19 cellular contexts compared by ENCODE assay signal in genomic region chr10:6386346-6386745, GRCh38.
DNase-seq lines count a peak whose midpoint lies in the region; ATAC-seq and TF ChIP-seq lines count a peak whose summit lies in the region.
"Had no signal": no experiment of that assay in that cellular context is flagged by ENCODE, and none has a peak within 500 bp of the region (broad histone marks: within the 10 kb centered on the region; RNA-seq: fewer than 3 reads in every experiment).

No MANE protein-coding gene starts in this region.

- H3K27me3 Mint-ChIP-seq in stimulated activated memory B cell treated with anti-CD40 and anti-IgM and Interleukin-4, amounts not matched to agents 10 μg/mL and 1 μg/mL and 100 μg/mL, for 72 hours = no peaks in the 10 kb centered on the region
- H3K27me3 Mint-ChIP-seq: activated B cell treated with CpG ODN at 0.5 μM for 24 hours; activated CD4-positive, alpha-beta memory T cell treated with anti-CD3 and anti-CD28 coated beads for 36 hours; activated naive CD8-positive, alpha-beta T cell treated with anti-CD3 and anti-CD28 coated beads, Interleukin-2, amount 10 ng/mL, durations not matched to agents 7 days and 5 days; central memory CD8-positive, alpha-beta T cell had no signal

- no peaks in the 10 kb centered on the region for H3K36me3 ChIP-seq in gastroesophageal sphincter
- H3K36me3 ChIP-seq: SJCRH30 had no signal

- no peak for TF ChIP-seq CTCF in gastroesophageal sphincter (IDR thresholded peaks at IDR 0.05)

- peaks cover 0 to 24% (median 20%) of the 10 kb centered on the region in 3 donors for H3K4me1 ChIP-seq in gastroesophageal sphincter
- H3K4me1 ChIP-seq: psoas muscle had no signal

- TF ChIP-seq EP300 in gastroesophageal sphincter (IDR thresholded peaks at IDR 0.05) = no peak

- ATAC-seq in gastroesophageal sphincter (peak; percentile 62), HG03460 (IDR thresholded peaks at IDR 0.05; ENCODE audit: unreplicated experiment) (no peak), HG03432 (IDR thresholded peaks at IDR 0.05; ENCODE audit: unreplicated experiment) (no peak), GM21447 (IDR thresholded peaks at IDR 0.05; ENCODE audit: unreplicated experiment) (no peak)
- no peak for ATAC-seq in stimulated activated memory B cell treated with anti-CD40 and anti-IgM and Interleukin-4, amounts not matched to agents 10 μg/mL and 1 μg/mL and 100 μg/mL, for 72 hours

- no peaks in the 10 kb centered on the region for H3K27me3 ChIP-seq in gastroesophageal sphincter
- H3K27me3 ChIP-seq: SJCRH30, tibial nerve had no signal

- WGBS in gastroesophageal sphincter (ENCODE audit: low coverage in 1 of 2), 2 donors = 93 to 100% methylated on average over 2 to 3 of the region's 6 CpGs

- H3K4me1 Mint-ChIP-seq in stimulated activated memory B cell treated with anti-CD40 and anti-IgM and Interleukin-4, amounts not matched to agents 10 μg/mL and 1 μg/mL and 100 μg/mL, for 72 hours = peaks cover 14% of the 10 kb centered on the region
- H3K4me1 Mint-ChIP-seq: central memory CD8-positive, alpha-beta T cell had no signal

- peaks cover 0 to 32% (median 0%) of the 10 kb centered on the region in 3 donors for H3K9me3 ChIP-seq in gastroesophageal sphincter
- H3K9me3 ChIP-seq: SJCRH30 had no signal

- no peak overlapping the region for H3K4me3 Mint-ChIP-seq in stimulated activated memory B cell treated with anti-CD40 and anti-IgM and Interleukin-4, amounts not matched to agents 10 μg/mL and 1 μg/mL and 100 μg/mL, for 72 hours
- H3K4me3 Mint-ChIP-seq: activated B cell treated with CpG ODN at 0.5 μM for 24 hours; activated CD4-positive, alpha-beta memory T cell treated with anti-CD3 and anti-CD28 coated beads for 36 hours; activated naive CD8-positive, alpha-beta T cell treated with anti-CD3 and anti-CD28 coated beads, Interleukin-2, amount 10 ng/mL, durations not matched to agents 7 days and 5 days; central memory CD8-positive, alpha-beta T cell had no signal

- DNase-seq in MV-4-11 (lab: John Stamatoyannopoulos, UW) (peak; percentile 2), midbrain (lab: John Stamatoyannopoulos, UW) (peak; percentile 45)
- DNase-seq: activated B cell treated with CpG ODN at 0.5 μM for 24 hours; activated CD4-positive, alpha-beta memory T cell treated with anti-CD3 and anti-CD28 coated beads for 36 hours; activated CD8-positive, alpha-beta memory T cell treated with anti-CD3 and anti-CD28 coated beads, Interleukin-2, amount 50 U/mL, for 4 hours; activated naive CD8-positive, alpha-beta T cell treated with anti-CD3 and anti-CD28 coated beads, Interleukin-2, amount 10 ng/mL, durations not matched to agents 7 days and 5 days; NCI-H1436; NCI-H748 treated with DMSO at 0.1 percent for 48 hours; psoas muscle; SJCRH30; stimulated activated CD8-positive, alpha-beta memory T cell treated with anti-CD3 and anti-CD28 coated beads, Interleukin-4, amount 100 ng/mL, for 48 hours had no signal

- H3K9me3 Mint-ChIP-seq in stimulated activated memory B cell treated with anti-CD40 and anti-IgM and Interleukin-4, amounts not matched to agents 10 μg/mL and 1 μg/mL and 100 μg/mL, for 72 hours = peaks cover 19% of the 10 kb centered on the region

- TF ChIP-seq POLR2A in gastroesophageal sphincter (IDR thresholded peaks at IDR 0.05) = no peak

- H3K4me3 ChIP-seq in gastroesophageal sphincter = no peak overlapping the region
- H3K4me3 ChIP-seq: psoas muscle, SJCRH30, tibial nerve had no signal

- peak overlapping the region; percentile 57 for H3K27ac Mint-ChIP-seq in stimulated activated memory B cell treated with anti-CD40 and anti-IgM and Interleukin-4, amounts not matched to agents 10 μg/mL and 1 μg/mL and 100 μg/mL, for 72 hours
- H3K27ac Mint-ChIP-seq: activated B cell treated with CpG ODN at 0.5 μM for 24 hours; activated CD4-positive, alpha-beta memory T cell treated with anti-CD3 and anti-CD28 coated beads for 36 hours; activated naive CD8-positive, alpha-beta T cell treated with anti-CD3 and anti-CD28 coated beads, Interleukin-2, amount 10 ng/mL, durations not matched to agents 7 days and 5 days had no signal

- peaks cover 17% of the 10 kb centered on the region for H3K36me3 Mint-ChIP-seq in stimulated activated memory B cell treated with anti-CD40 and anti-IgM and Interleukin-4, amounts not matched to agents 10 μg/mL and 1 μg/mL and 100 μg/mL, for 72 hours

- H3K27ac ChIP-seq in gastroesophageal sphincter = no peak overlapping the region
- H3K27ac ChIP-seq: C4-2B, psoas muscle, SJCRH30, tibial nerve had no signal
